ENCODE assay signal across 8 cellular contexts in the genomic region with DNA sequence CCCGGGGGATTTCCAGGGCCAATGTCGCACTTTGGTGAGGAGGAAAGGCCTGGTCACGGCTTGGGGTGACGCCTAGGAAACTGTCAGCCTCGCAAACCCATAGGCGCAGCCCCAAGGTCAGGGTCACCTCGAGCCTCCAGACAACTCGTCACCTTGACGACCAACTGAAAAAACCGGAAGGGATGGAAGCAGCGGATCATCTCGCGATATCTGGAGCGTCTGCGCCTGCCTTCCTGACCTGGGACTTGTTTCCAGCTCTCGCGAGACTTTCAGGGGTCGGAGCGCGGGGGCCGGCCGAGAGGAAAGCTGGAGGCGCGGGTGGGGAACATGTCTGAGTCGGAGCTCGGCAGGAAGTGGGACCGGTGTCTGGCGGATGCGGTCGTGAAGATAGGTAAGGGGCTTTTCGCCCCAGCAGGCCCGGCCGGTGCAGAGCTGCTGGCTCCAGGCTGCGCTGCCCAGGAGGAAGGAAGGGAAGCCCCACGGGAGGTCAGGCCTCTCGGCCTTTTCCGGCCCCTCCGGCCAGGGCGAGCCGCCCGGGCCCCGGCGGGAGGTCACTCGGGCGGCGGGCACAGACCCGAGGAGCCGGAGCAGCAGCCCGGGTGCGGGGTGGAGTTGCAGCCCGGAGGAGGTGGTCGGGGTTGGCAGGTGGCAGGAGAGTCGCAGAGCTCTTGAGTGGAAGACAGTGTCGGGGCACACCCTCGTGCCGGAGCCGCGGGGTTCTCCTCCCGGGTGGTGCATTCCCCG. TPM values are rescaled to one million over a fixed set of nuclear protein-coding genes. Genes with fewer than 3 reads are reported as not detected.
DNase-seq lines count a peak whose midpoint lies in the region; ATAC-seq and TF ChIP-seq lines count a peak whose summit lies in the region.

No MANE protein-coding gene starts in this region.

- peaks cover 12% of the 10 kb centered on the region for H3K4me1 ChIP-seq in HAP-1

- no peaks in the 10 kb centered on the region for H3K27me3 Mint-ChIP-seq in nephron (ENCODE audit: low read depth)

- H3K27me3 ChIP-seq in HAP-1 (ENCODE audit: low read depth) (peaks cover 4% of the 10 kb centered on the region; the same call in 1 of the 2 replicates), MG63 (no peaks in the 10 kb centered on the region)

- peak; percentile 94 for ATAC-seq in stimulated activated naive CD8-positive, alpha-beta T cell treated with anti-CD3 and anti-CD28 coated beads, Interleukin-15, Interleukin-2, amounts not matched to agents 100 U/mL and 50 U/mL, for 24 hours

- H3K27ac Mint-ChIP-seq in nephron: peak overlapping the region; percentile 98 to 100 (median 98)

- in situ Hi-C loops in G401 (cut with HindIII; ENCODE audit: low sequenced_read_pairs) (loop anchor here (25.0 kb wide), 1 partner anchor 210 kb away; no protein-coding TSS in a partner anchor), HAP-1 (cut with MboI; ENCODE audit: low sequenced_read_pairs) (no loop called here)

- peak overlapping the region; percentile 97 to 99 (median 99) for H3K4me3 Mint-ChIP-seq in nephron

- DNase-seq in G401 (ENCODE audit: low spot score): peak; percentile 99
- DNase-seq in HAP-1 (ENCODE audit: low spot score in 2 of 2): peak; percentile 95 to 98
- peak; percentile 97 for DNase-seq in MG63
- peak; percentile 99 for DNase-seq in SHP77 (lab: John Stamatoyannopoulos, UW)
- DNase-seq in activated gamma-delta T cell (lab: John Stamatoyannopoulos, UW): peak; percentile 95
- peak; percentile 97 for DNase-seq in fibroblast of the conjunctiva (ENCODE audit: low read depth)
- DNase-seq in stimulated activated naive CD8-positive, alpha-beta T cell treated with anti-CD3 and anti-CD28 coated beads, Interleukin-15, Interleukin-2, amounts not matched to agents 100 U/mL and 50 U/mL, for 24 hours: peak; percentile 98

- H3K36me3 Mint-ChIP-seq in nephron (ENCODE audit: low read depth): peaks cover 12% of the 10 kb centered on the region

- no peaks in the 10 kb centered on the region for H3K9me3 Mint-ChIP-seq in nephron

- H3K9me3 ChIP-seq in HAP-1: no peaks in the 10 kb centered on the region
- H3K9me3 ChIP-seq in MG63: peaks cover 4% of the 10 kb centered on the region; the same call in 1 of the 2 replicates

- H3K4me1 Mint-ChIP-seq in nephron: peaks cover 31% of the 10 kb centered on the region

- H3K36me3 ChIP-seq in HAP-1 (replicated peaks) (peaks cover 11% of the 10 kb centered on the region), MG63 (peaks cover 42% of the 10 kb centered on the region)

- H3K4me3 ChIP-seq in HAP-1 (peak overlapping the region; percentile 93), MG63 (peak overlapping the region; percentile 87)

- TF ChIP-seq CTCF in nephron (IDR thresholded peaks at IDR 0.05; ENCODE audit: unreplicated experiment in 3 of 3): no peak

RNA-seq across cellular contexts. Expression of gene NBL1, which starts 47.2 kb away (rescaled TPM):
- total RNA-seq in G401 (2014; rRNA removed; shearing (Covaris generic)): 15.8 and 26.2 TPM in 2 replicates
- total RNA-seq in MG63 (2014; rRNA removed; shearing (Covaris generic); ENCODE audit: low replicate concordance): 38.0 and 75.9 TPM in 2 replicates

Comparison
In these comparisons a context has a peak if more than half of its experiments do, and no peak if none do; other contexts are left out.
1. Peak in every context shown above with its lines: DNase-seq, ATAC-seq and H3K4me3 ChIP-seq.